In the genomic region with DNA sequence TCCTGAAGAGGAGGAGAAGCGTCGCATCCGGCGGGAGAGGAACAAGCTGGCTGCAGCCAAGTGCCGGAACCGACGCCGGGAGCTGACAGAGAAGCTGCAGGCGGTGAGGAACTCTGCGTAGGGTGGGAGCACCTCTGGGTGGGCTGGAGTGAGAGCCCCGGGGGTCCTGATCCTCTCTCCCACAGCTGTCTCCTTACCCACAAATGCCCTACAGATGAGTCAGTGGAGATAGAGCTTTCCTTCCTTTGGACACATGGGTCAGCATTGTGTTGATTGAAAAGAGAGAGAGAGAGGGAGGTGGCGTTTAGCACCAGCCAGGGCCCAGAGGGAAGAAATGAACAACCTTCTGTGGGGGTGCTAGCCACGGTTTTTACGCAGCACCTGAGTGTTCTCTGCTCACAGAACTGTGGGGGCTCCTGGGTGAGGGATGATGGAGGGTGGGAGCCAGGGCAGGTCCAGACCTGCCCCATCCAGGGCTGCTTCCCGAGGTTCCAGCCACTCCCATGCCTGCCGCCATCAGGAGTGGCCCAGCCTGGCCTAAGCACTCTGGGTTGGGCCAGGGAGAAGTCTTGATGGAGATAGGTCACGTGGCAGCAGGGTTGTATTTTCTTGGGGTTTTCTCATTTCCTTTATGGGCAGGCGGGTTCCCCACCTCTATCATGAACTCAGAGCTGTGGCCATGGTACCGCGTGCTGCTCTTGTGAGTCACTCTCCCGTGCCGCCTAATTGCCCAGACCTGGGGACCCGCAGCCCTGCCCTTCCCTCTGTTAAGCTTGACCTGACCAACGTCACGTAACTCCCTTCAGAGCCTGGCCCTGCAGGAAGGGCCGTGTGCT, we compare ENCODE assay signal across 8 cellular contexts. TPM values are rescaled to one million over a fixed set of nuclear protein-coding genes. Genes with fewer than 3 reads are reported as not detected.
DNase-seq lines count a peak whose midpoint lies in the region; ATAC-seq, FAIRE-seq and TF ChIP-seq lines count a peak whose summit lies in the region.

No MANE protein-coding gene starts in this region.

- H3K4me2 ChIP-seq in keratinocyte (ENCODE audit: control insufficient read depth, extremely low read depth, insufficient read depth, low read depth, low read length) (peak overlapping the region; percentile 8), PC-3 (ENCODE audit: low read length) (no peak overlapping the region)

- no peaks in the 10 kb centered on the region for H3F3A ChIP-seq in PC-3 (ENCODE audit: low read length, unreplicated experiment)

- no peak overlapping the region for H3K4me3 ChIP-seq in keratinocyte (ENCODE audit: control insufficient read depth in 2 of 3, extremely low read depth in 1 of 3, insufficient read depth in 2 of 3, low read depth in 1 of 3, low read length in 3 of 3)
- no peak overlapping the region for H3K4me3 ChIP-seq in PC-3 (ENCODE audit: low read length)

- H3K4me1 ChIP-seq in keratinocyte (ENCODE audit: control insufficient read depth, extremely low read depth, insufficient read depth, low read length) (peaks cover 39% of the 10 kb centered on the region), PC-3 (ENCODE audit: insufficient read depth, low read length) (no peaks in the 10 kb centered on the region)

- no peak for ATAC-seq in PC-3

- intact Hi-C loops in head of caudate nucleus (cut with DNase I) (no loop called here), PC-3 (cut with micrococcal nuclease) (no loop called here)

- peak overlapping the region; percentile 42 for H3K27ac ChIP-seq in keratinocyte (ENCODE audit: control insufficient read depth, insufficient read depth, low read length)
- H3K27ac ChIP-seq in PC-3 (ENCODE audit: low read length): no peak overlapping the region

- peak overlapping the region; percentile 13 for H3K9ac ChIP-seq in keratinocyte (ENCODE audit: control insufficient read depth, extremely low read depth, insufficient read depth, low read length)
- no peak overlapping the region for H3K9ac ChIP-seq in PC-3 (ENCODE audit: low read length)

- H2AFZ ChIP-seq in keratinocyte (ENCODE audit: control insufficient read depth, low read length): no peak overlapping the region
- no peak overlapping the region for H2AFZ ChIP-seq in PC-3 (ENCODE audit: low read length)

- BruUV-seq in PC-3 (replicated peaks; lab: Mats Ljungman, UMichigan): no TSS peak

- no peaks in the 10 kb centered on the region for H3K9me3 ChIP-seq in keratinocyte (ENCODE audit: control insufficient read depth, low read depth, low read length)
- H3K9me3 ChIP-seq in PC-3 (ENCODE audit: low read length): no peaks in the 10 kb centered on the region

- DNase-seq in NCI-H226 (peak; percentile 97), keratinocyte (ENCODE audit: low read depth, low spot score) (no peak), head of caudate nucleus (no peak), DMS114 treated with DMSO at 0.1 percent for 48 hours (lab: John Stamatoyannopoulos, UW; ENCODE audit: unreplicated experiment) (no peak), GM10248 (ENCODE audit: extremely low spot score) (no peak), PC-3 (no peak)
- peak; percentile 81 for DNase-seq in activated T-cell treated with anti-CD3 and anti-CD28 coated beads, Interleukin-2, amount 50 U/mL, for 48 hours
- peak; percentile 54 to 73 for DNase-seq in stimulated activated CD8-positive, alpha-beta memory T cell treated with anti-CD3 and anti-CD28 coated beads, Interleukin-4, amount 100 ng/mL, for 4 hours (ENCODE audit: low read depth in 2 of 2, low spot score in 1 of 2)

- H3K9me1 ChIP-seq in keratinocyte (ENCODE audit: control insufficient read depth, extremely low read depth, insufficient read depth, low read length): peaks cover 9% of the 10 kb centered on the region

- FAIRE-seq in keratinocyte (lab: Jason Lieb, UNC): peak; percentile 82

- TF ChIP-seq CTCF in keratinocyte (optimal IDR thresholded peaks at IDR 0.05 in 1 of 3, IDR thresholded peaks at IDR 0.05 in 1 of 3, conservative IDR thresholded peaks at IDR 0.05 in 1 of 3; ENCODE audit: extremely low read depth in 1 of 3, insufficient read depth in 2 of 3, low read length in 3 of 3): no peak
- no peak for TF ChIP-seq CTCF in GM10248 (IDR thresholded peaks at IDR 0.05; ENCODE audit: control extremely low read depth, extremely low read depth, low read depth, missing control alignments)
- TF ChIP-seq CTCF in PC-3 (conservative IDR thresholded peaks at IDR 0.05; ENCODE audit: low read depth, low read length): no peak

- POLR2A ChIA-PET in GM10248 (lab: Yijun Ruan, JAX) (no interaction called here), PC-3 (lab: Charles Lee; ENCODE audit: unreplicated experiment) (no interaction called here)

- H3K36me3 ChIP-seq in keratinocyte (ENCODE audit: control insufficient read depth in 2 of 2, extremely low read depth in 1 of 2, insufficient read depth in 2 of 2, low read length in 2 of 2) (peaks cover 60 to 73% of the 10 kb centered on the region in 2 experiments), PC-3 (ENCODE audit: low read depth, low read length) (peaks cover 82% of the 10 kb centered on the region)

- H3K79me2 ChIP-seq in keratinocyte (ENCODE audit: control insufficient read depth, insufficient read depth, low read length): peaks cover 22% of the 10 kb centered on the region
- H3K79me2 ChIP-seq in PC-3 (ENCODE audit: low read length): 0 out of 2 replicates have a peak, but pooled peaks cover 12% of the 10 kb centered on the region

- no peaks in the 10 kb centered on the region for H3K9me2 ChIP-seq in PC-3 (replicated peaks; ENCODE audit: low read length)

- dilution Hi-C loops in keratinocyte (cut with MboI; ENCODE audit: extremely low pct_ligation_motif_present, low sequenced_read_pairs): no loop called here

- CTCF ChIA-PET in GM10248 (lab: Yijun Ruan, JAX) (interaction anchor here (1.0 to 1.8 kb wide), 6 partner anchors 10 to 726 kb away, joined by 3 to 6 read pairs (median 3); no protein-coding TSS in a partner anchor), PC-3 (lab: Charles Lee) (no interaction called here)

- peaks cover 2% of the 10 kb centered on the region for H4K20me1 ChIP-seq in keratinocyte (ENCODE audit: control insufficient read depth, extremely low read depth, insufficient read depth, low read length)
- peaks cover 8% of the 10 kb centered on the region; the same call in 1 of the 2 replicates for H4K20me1 ChIP-seq in PC-3 (ENCODE audit: low read length)

- H3K27me3 ChIP-seq in keratinocyte (ENCODE audit: control insufficient read depth, extremely low read depth, insufficient read depth, low read length) (no peaks in the 10 kb centered on the region), PC-3 (ENCODE audit: low read length) (no peaks in the 10 kb centered on the region)

RNA-seq across cellular contexts. Expression of a gene that starts 16.3 kb away (rescaled TPM):
- 20.4 to 32.7 TPM (median 24.1 TPM) in 3 replicates for polyA plus RNA-seq in keratinocyte
- polyA plus RNA-seq in keratinocyte (2011; ENCODE audit: low read depth): 34.5 TPM
- polyA plus RNA-seq in keratinocyte (2011; cell fraction: cytosol; rRNA removed): 20.3 and 23.5 TPM in 2 replicates
- 65.4 and 67.8 TPM in 2 replicates for polyA plus RNA-seq in keratinocyte (2011; cell fraction: nucleus; rRNA removed)
- 24.4 and 59.1 TPM in 2 replicates for polyA plus RNA-seq in keratinocyte (2012; ENCODE audit: low replicate concordance)
- 40.4 to 67.6 TPM (median 60.8 TPM) in 3 replicates for polyA minus RNA-seq in keratinocyte
- polyA minus RNA-seq in keratinocyte (2011; cell fraction: cytosol; rRNA and poly(A)+ RNA removed): 47.8 TPM
- polyA minus RNA-seq in keratinocyte (2011; cell fraction: nucleus; rRNA and poly(A)+ RNA removed): 63.4 and 86.1 TPM in 2 replicates
- 34.2 and 46.8 TPM in 2 replicates for total RNA-seq in PC-3 (2014; rRNA removed)

Comparison
In these comparisons a context has a peak if more than half of its experiments do, and no peak if none do; other contexts are left out.
1. DNase-seq: peak in NCI-H226 (single experiment), activated T-cell treated with anti-CD3 and anti-CD28 coated beads, Interleukin-2, amount 50 U/mL, for 48 hours (2 of 2) and stimulated activated CD8-positive, alpha-beta memory T cell treated with anti-CD3 and anti-CD28 coated beads, Interleukin-4, amount 100 ng/mL, for 4 hours (2 of 2); none in keratinocyte (single experiment), head of caudate nucleus (0 of 42), DMS114 treated with DMSO at 0.1 percent for 48 hours (single experiment), GM10248 (single experiment) and PC-3 (single experiment).